ENCODE assay signal across 9 cellular contexts in genomic region chr7:128427289-128427891, GRCh38. TPM values are rescaled to one million over a fixed set of nuclear protein-coding genes. Genes with fewer than 3 reads are reported as not detected.
DNase-seq lines count a peak whose midpoint lies in the region; ATAC-seq, FAIRE-seq and TF ChIP-seq lines count a peak whose summit lies in the region.
"Had no signal": no experiment of that assay in that cellular context is flagged by ENCODE, and none has a peak within 500 bp of the region (broad histone marks: within the 10 kb centered on the region; RNA-seq: fewer than 3 reads in every experiment).

No MANE protein-coding gene starts in this region.

- peak; percentile 48 to 94 (median 88) for TF ChIP-seq CTCF in body of pancreas (IDR thresholded peaks at IDR 0.05)
- TF ChIP-seq CTCF in kidney (IDR thresholded peaks at IDR 0.05; ENCODE audit: borderline replicate concordance, extremely low read depth, insufficient read depth), result peak; percentile 74
- peak; percentile 57 to 81 for TF ChIP-seq CTCF in suprapubic skin (IDR thresholded peaks at IDR 0.05)

- no peak for TF ChIP-seq EP300 in suprapubic skin (IDR thresholded peaks at IDR 0.05)

- intact Hi-C loops in body of pancreas (cut with DNase I) (loop anchor here (5.0 kb wide), 1 partner anchor 35 kb away; no protein-coding TSS in a partner anchor), kidney (cut with DNase I) (no loop called here)

- H3K4me1 ChIP-seq in body of pancreas (no peaks in the 10 kb centered on the region), kidney (ENCODE audit: control insufficient read depth in 1 of 2, insufficient read depth in 1 of 2, low read depth in 1 of 2, low read length in 2 of 2) (no peaks in the 10 kb centered on the region), suprapubic skin (peaks cover 13% of the 10 kb centered on the region)

- no peak overlapping the region for H3K4me3 ChIP-seq in body of pancreas
- H3K4me3 ChIP-seq in kidney (ENCODE audit: low read length in 2 of 2), result no peak overlapping the region
- no peak overlapping the region for H3K4me3 ChIP-seq in suprapubic skin
- H3K4me3 ChIP-seq: BLaER1 treated with 17β-estradiol and CSF1 and Interleukin-3, amounts not matched to agents 10 nM and 100 nM had no signal

- DNase-seq in NCI-H510A treated with DMSO at 0.1 percent for 48 hours (lab: John Stamatoyannopoulos, UW), result peak; percentile 43
- DNase-seq in NCI-H510A (lab: John Stamatoyannopoulos, UW), result no peak
- peak; percentile 50 for DNase-seq in HCEC 1CT
- DNase-seq in NCI-H526 treated with DMSO at 0.1 percent for 48 hours (lab: John Stamatoyannopoulos, UW), result peak; percentile 76
- DNase-seq in body of pancreas, result peak in 3 of 4 donors; percentile 36 to 48 (median 44)
- no peak for DNase-seq in kidney
- no peak for DNase-seq in suprapubic skin (ENCODE audit: low spot score in 2 of 2)
- DNase-seq in islet precursor cell, result no peak

- no peak for TF ChIP-seq POLR2A in body of pancreas (IDR thresholded peaks at IDR 0.05)
- no peak for TF ChIP-seq POLR2A in suprapubic skin (IDR thresholded peaks at IDR 0.05)

- FAIRE-seq in kidney (lab: Jason Lieb, UNC), result no peak

- H3K27ac ChIP-seq in body of pancreas (no peak overlapping the region), kidney (ENCODE audit: low read depth in 2 of 2, low read length in 2 of 2) (no peak overlapping the region), suprapubic skin (no peak overlapping the region)
- H3K27ac ChIP-seq: BLaER1 treated with 17β-estradiol and CSF1 and Interleukin-3, amounts not matched to agents 10 nM and 100 nM had no signal

- 8 to 10% methylated on average over 7 of the region's 7 CpGs for WGBS in body of pancreas, 2 donors
- 18% methylated on average over 7 of the region's 7 CpGs for WGBS in suprapubic skin

- H3K27me3 ChIP-seq in body of pancreas (no peaks in the 10 kb centered on the region), suprapubic skin (no peaks in the 10 kb centered on the region)
- H3K27me3 ChIP-seq: BLaER1 treated with 17β-estradiol and CSF1 and Interleukin-3, amounts not matched to agents 10 nM and 100 nM had no signal

- H3K9me3 ChIP-seq in body of pancreas, result no peaks in the 10 kb centered on the region
- H3K9me3 ChIP-seq in kidney (ENCODE audit: control insufficient read depth in 1 of 2, low read length in 2 of 2), result no peaks in the 10 kb centered on the region
- no peaks in the 10 kb centered on the region for H3K9me3 ChIP-seq in suprapubic skin
- H3K9me3 ChIP-seq: BLaER1 treated with 17β-estradiol and CSF1 and Interleukin-3, amounts not matched to agents 10 nM and 100 nM had no signal

- ATAC-seq in body of pancreas, result peak; percentile 87

- H3K9ac ChIP-seq in kidney (ENCODE audit: low read length in 2 of 2), result peak overlapping the region in 1 of 2 donors; percentile 19
- H3K9ac ChIP-seq: BLaER1 treated with 17β-estradiol and CSF1 and Interleukin-3, amounts not matched to agents 10 nM and 100 nM had no signal

- H3K36me3 ChIP-seq in body of pancreas (replicated peaks in 1 of 2; ENCODE audit: insufficient read depth in 1 of 2, low read depth in 2 of 2), result no peaks in the 10 kb centered on the region
- H3K36me3 ChIP-seq in kidney (ENCODE audit: control insufficient read depth in 1 of 2, insufficient read depth in 2 of 2, low read length in 2 of 2), result no peaks in the 10 kb centered on the region
- no peaks in the 10 kb centered on the region for H3K36me3 ChIP-seq in suprapubic skin
- H3K36me3 ChIP-seq: BLaER1 treated with 17β-estradiol and CSF1 and Interleukin-3, amounts not matched to agents 10 nM and 100 nM had no signal

RNA-seq across cellular contexts. Expression of gene IMPDH1, which starts 17.6 kb away (rescaled TPM):
- total RNA-seq in body of pancreas (10 to 100 TPM; 23.9 to 46.1 TPM), kidney (40.3 TPM), suprapubic skin (10 to 100 TPM; 43.1 to 68.5 (median 47.4) TPM)
- polyA plus RNA-seq in kidney (ENCODE audit: insufficient read depth, low read depth, low replicate concordance), result 20.9 TPM

RNA-seq across cellular contexts. Expression of gene HILPDA, which starts 28.3 kb away (rescaled TPM):
- total RNA-seq in body of pancreas (1 to 10 TPM; 7.9 to 9.1 TPM), kidney (10.3 TPM), suprapubic skin (10 to 100 TPM; 16.0 to 35.8 (median 32.8) TPM)
- polyA plus RNA-seq in kidney (ENCODE audit: insufficient read depth, low read depth, low replicate concordance), result 7.2 TPM

RNA-seq across cellular contexts. Expression of gene METTL2B, which starts 49.2 kb away (rescaled TPM):
- total RNA-seq in body of pancreas, result 10 to 100 TPM; 15.3 to 18.1 TPM
- total RNA-seq in kidney, result 26.0 TPM
- 11.8 TPM for polyA plus RNA-seq in kidney (ENCODE audit: insufficient read depth, low read depth, low replicate concordance)
- total RNA-seq in suprapubic skin, result 10 to 100 TPM; 21.2 to 26.4 (median 22.7) TPM

Comparison
In these comparisons a context has a peak if more than half of its experiments do, and no peak if none do; other contexts are left out.
1. DNase-seq: peak in NCI-H510A treated with DMSO at 0.1 percent for 48 hours (single experiment), HCEC 1CT (single experiment), NCI-H526 treated with DMSO at 0.1 percent for 48 hours (single experiment) and body of pancreas (3 of 4); none in NCI-H510A (single experiment), kidney (single experiment), suprapubic skin (0 of 2) and islet precursor cell (single experiment).
2. Peak in every context shown above with its lines, with median percentiles within 50 percentile points of each other: CTCF ChIP-seq.